8 cellular contexts compared by ENCODE assay signal in the genomic region with DNA sequence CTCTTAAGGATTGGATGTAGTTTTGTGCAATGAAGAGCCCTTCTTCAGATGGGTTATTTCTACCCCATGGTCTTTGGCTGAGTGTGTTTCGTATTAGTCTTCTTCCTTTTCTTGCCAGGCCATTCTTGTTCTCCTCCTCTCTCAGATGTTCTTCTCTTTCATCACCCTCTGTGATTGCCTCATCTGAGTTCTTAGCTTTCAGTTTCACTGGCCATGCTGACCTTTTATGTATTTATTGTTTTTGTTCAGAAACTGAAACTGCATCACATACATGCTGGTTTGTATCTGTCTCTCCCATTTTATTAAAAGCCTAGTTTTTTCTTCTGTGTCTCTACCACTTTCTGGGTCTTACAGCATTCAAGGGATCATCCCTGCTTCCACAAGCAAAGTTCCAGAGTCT. TPM values are rescaled to one million over a fixed set of nuclear protein-coding genes. Genes with fewer than 3 reads are reported as not detected.
A peak's percentile ranks its signal among the peaks of the same experiment; 100 is the strongest.
DNase-seq lines count a peak whose midpoint lies in the region; ATAC-seq, FAIRE-seq and TF ChIP-seq lines count a peak whose summit lies in the region.

No MANE protein-coding gene starts in this region.

- H3K4me2 ChIP-seq in osteoblast (ENCODE audit: insufficient read depth, low read length) = peak overlapping the region; percentile 42

- H4K20me1 ChIP-seq in osteoblast (ENCODE audit: insufficient read depth, low read length) = peaks cover 11% of the 10 kb centered on the region

- FAIRE-seq in GM12891 (lab: Jason Lieb, UNC) = no peak

- DNase-seq in GM06990 (ENCODE audit: extremely low read depth, insufficient read length) = peak; percentile 45
- DNase-seq in central memory CD4-positive, alpha-beta T cell = peak; percentile 45
- no peak for DNase-seq in osteoblast (ENCODE audit: insufficient read length, low spot score, missing footprints)
- no peak for DNase-seq in H7
- no peak for DNase-seq in GM12891 (ENCODE audit: insufficient read length, low spot score)
- DNase-seq in GF-D8 (lab: John Stamatoyannopoulos, UW) = no peak

- H3K27ac ChIP-seq in KOPT-K1 (ENCODE audit: low read depth, low read length, poor library complexity, severe bottlenecking) (peak overlapping the region; percentile 29), osteoblast (ENCODE audit: low read depth, low read length) (peak overlapping the region; percentile 32)

- H3K36me3 ChIP-seq in GM06990 (ENCODE audit: control insufficient read depth, insufficient read depth, low read length) (no peaks in the 10 kb centered on the region), KOPT-K1 (ENCODE audit: insufficient read depth, low read length) (no peaks in the 10 kb centered on the region), osteoblast (ENCODE audit: insufficient read depth, low read length) (no peaks in the 10 kb centered on the region), H7 (replicated peaks; ENCODE audit: control insufficient read depth, insufficient read depth, low read length) (no peaks in the 10 kb centered on the region)

- TF ChIP-seq POLR2A in GM12891 (IDR thresholded peaks at IDR 0.05; ENCODE audit: low read depth, low read length) = no peak

- no peak overlapping the region for H3K4me3 ChIP-seq in GM06990 (replicated peaks; ENCODE audit: low read depth, low read length)
- H3K4me3 ChIP-seq in osteoblast (ENCODE audit: insufficient read depth, low read length) = no peak overlapping the region
- H3K4me3 ChIP-seq in H7 (ENCODE audit: insufficient read depth, low read depth, low read length) = no peak overlapping the region

- no peak overlapping the region for H2AFZ ChIP-seq in osteoblast (ENCODE audit: low read length)

- H3K9me3 ChIP-seq in KOPT-K1 (ENCODE audit: insufficient read depth, low read length, poor library complexity, severe bottlenecking) (no peaks in the 10 kb centered on the region), osteoblast (ENCODE audit: low read depth, low read length) (no peaks in the 10 kb centered on the region)

- peaks cover 27% of the 10 kb centered on the region for H3K4me1 ChIP-seq in osteoblast (ENCODE audit: insufficient read depth, low read length)

- ATAC-seq in GM21526 (IDR thresholded peaks at IDR 0.05; ENCODE audit: low FRiP score, unreplicated experiment) = peak; percentile 57

- H3K27me3 ChIP-seq in GM06990 (replicated peaks; ENCODE audit: control insufficient read depth, insufficient read depth, low read length) = no peaks in the 10 kb centered on the region
- H3K27me3 ChIP-seq in osteoblast (ENCODE audit: insufficient read depth, low read length) = no peaks in the 10 kb centered on the region
- H3K27me3 ChIP-seq in H7 (ENCODE audit: control insufficient read depth, insufficient read depth, low read length) = no peaks in the 10 kb centered on the region

- H3K79me2 ChIP-seq in osteoblast (ENCODE audit: insufficient read depth, low read length) = peaks cover 87% of the 10 kb centered on the region

- TF ChIP-seq CTCF in GM06990 (IDR thresholded peaks at IDR 0.05; ENCODE audit: insufficient read depth, low read length, poor library complexity, severe bottlenecking) = no peak
- no peak for TF ChIP-seq CTCF in osteoblast (IDR thresholded peaks at IDR 0.05; ENCODE audit: extremely low read depth, low read depth, low read length)

TF ChIP-seq in GM12891, 5 proteins besides CTCF, POLR2A, EP300 and RAD21:
- no peak for TF ChIP-seq POLR2AphosphoS5 (IDR thresholded peaks at IDR 0.05; ENCODE audit: low read depth, low read length)
- TF ChIP-seq TAF1 (IDR thresholded peaks at IDR 0.05; ENCODE audit: low read depth, low read length) = no peak
- no peak for TF ChIP-seq PAX5 (IDR thresholded peaks at IDR 0.05; ENCODE audit: insufficient read depth, low read length, severe bottlenecking)
- TF ChIP-seq POU2F2 (IDR thresholded peaks at IDR 0.05; ENCODE audit: low read depth, low read length) = no peak
- no peak for TF ChIP-seq SPI1 (IDR thresholded peaks at IDR 0.05; ENCODE audit: low read depth, low read length)

RNA-seq across cellular contexts. Expression of gene PCGF5, which starts 21.7 kb away (rescaled TPM):
- 84.9 and 99.2 TPM in 2 replicates for total RNA-seq in osteoblast
- 4.8 TPM in 2 replicates for total RNA-seq in H7 (2014; rRNA removed; shearing (Covaris generic))
- polyA plus RNA-seq in GM12891 (2012; ENCODE audit: low read depth, missing spikeins) = 36.7 TPM

Comparison
In these comparisons a context has a peak if more than half of its experiments do, and no peak if none do; other contexts are left out.
1. DNase-seq: peak in GM06990 (single experiment) and central memory CD4-positive, alpha-beta T cell (single experiment); none in osteoblast (single experiment), H7 (single experiment), GM12891 (single experiment) and GF-D8 (single experiment).
2. RNA of gene PCGF5, which starts 21.7 kb away (total RNA-seq): 84.9 to 99.2 TPM in osteoblast; 4.8 TPM in H7; every median in the first group is over 10 times any median in the second.